ENCODE assay signal across 8 cellular contexts in the genomic region with DNA sequence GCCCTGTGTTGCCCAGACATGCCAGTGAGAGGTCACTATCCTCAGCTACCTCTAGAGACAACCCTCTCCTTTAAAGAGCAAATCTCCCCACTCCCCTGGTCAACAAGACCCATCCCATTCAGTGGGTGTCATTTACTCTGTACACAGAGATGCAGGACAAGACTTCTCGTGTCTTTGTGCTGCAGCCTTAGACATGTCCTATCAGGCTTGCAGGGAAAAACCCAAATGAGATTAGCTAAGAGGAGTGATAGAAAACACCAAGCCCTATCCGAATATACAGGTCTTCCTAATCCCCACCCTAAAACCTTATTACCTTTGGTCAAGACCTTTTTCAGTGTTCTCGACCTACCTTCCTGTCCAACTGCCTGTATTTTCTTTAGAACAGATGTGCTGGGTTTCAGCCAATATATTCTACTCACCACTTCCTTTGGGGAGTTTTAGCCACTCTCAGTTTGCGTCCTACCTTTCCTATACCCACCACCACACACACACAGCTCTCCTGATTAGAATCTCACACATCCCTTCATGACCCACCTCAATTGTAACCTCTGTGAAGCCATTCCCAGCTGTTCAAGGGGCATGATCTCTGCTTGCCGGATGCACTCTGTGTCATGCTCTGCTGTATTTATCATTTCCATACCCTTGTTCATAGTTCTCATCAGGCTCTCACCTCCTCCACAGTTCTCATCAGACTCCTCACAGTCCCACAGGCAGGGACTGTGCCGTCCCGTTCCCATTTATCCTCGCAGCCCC. TPM values are rescaled to one million over a fixed set of nuclear protein-coding genes. Genes with fewer than 3 reads are reported as not detected.
DNase-seq lines count a peak whose midpoint lies in the region; ATAC-seq and TF ChIP-seq lines count a peak whose summit lies in the region.

No MANE protein-coding gene starts in this region.

- H3K27ac ChIP-seq in right atrium auricular region = no peak overlapping the region
- H3K27ac ChIP-seq in A673 (ENCODE audit: low read depth, low read length, poor library complexity, severe bottlenecking) = no peak overlapping the region
- no peak overlapping the region for H3K27ac ChIP-seq in colonic mucosa

- H3K27me3 ChIP-seq in right atrium auricular region (no peaks in the 10 kb centered on the region), A673 (replicated peaks; ENCODE audit: insufficient read depth, low read depth, low read length, poor library complexity) (no peaks in the 10 kb centered on the region), colonic mucosa (no peaks in the 10 kb centered on the region)

- no peak for TF ChIP-seq CTCF in right atrium auricular region (IDR thresholded peaks at IDR 0.05)
- no peak for TF ChIP-seq CTCF in MCF 10A (IDR thresholded peaks at IDR 0.05; ENCODE audit: unreplicated experiment)
- TF ChIP-seq CTCF in A673 (conservative IDR thresholded peaks at IDR 0.05; ENCODE audit: low read depth, low read length) = no peak
- TF ChIP-seq CTCF in colonic mucosa (IDR thresholded peaks at IDR 0.05) = no peak

- BruUV-seq in MCF 10A (replicated peaks; lab: Mats Ljungman, UMichigan) = no TSS peak
- BruUV-seq in A673 (replicated peaks; lab: Mats Ljungman, UMichigan) = no TSS peak

- H3K4me3 Mint-ChIP-seq in MCF 10A (ENCODE audit: unreplicated experiment) = no peak overlapping the region

- H3K27ac Mint-ChIP-seq in MCF 10A (ENCODE audit: low read depth, unreplicated experiment) = peak overlapping the region; percentile 46

- H3K4me3 ChIP-seq in right atrium auricular region = no peak overlapping the region
- H3K4me3 ChIP-seq in A673 (ENCODE audit: low read depth, low read length, poor library complexity, severe bottlenecking) = no peak overlapping the region
- no peak overlapping the region for H3K4me3 ChIP-seq in colonic mucosa

- H3K9me3 Mint-ChIP-seq in MCF 10A (ENCODE audit: unreplicated experiment) = no peaks in the 10 kb centered on the region

- H3K36me3 Mint-ChIP-seq in MCF 10A (ENCODE audit: insufficient read depth, unreplicated experiment) = peaks cover 12% of the 10 kb centered on the region

- DNase-seq in left ventricle myocardium superior (no peak), right atrium auricular region (ENCODE audit: low spot score) (no peak), MCF 10A (ENCODE audit: unreplicated experiment) (no peak), A673 (ENCODE audit: low spot score) (no peak), SIG-M5 treated with dmso at 0.1 percent for 504 hours (lab: John Stamatoyannopoulos, UW; ENCODE audit: unreplicated experiment) (no peak), colonic mucosa (no peak), AG20443 (ENCODE audit: low spot score) (no peak)

- H3K36me3 ChIP-seq in right atrium auricular region (peaks cover 15% of the 10 kb centered on the region), A673 (ENCODE audit: insufficient read depth, low read length, poor library complexity, severe bottlenecking) (no peaks in the 10 kb centered on the region), colonic mucosa (no peaks in the 10 kb centered on the region)

- ATAC-seq in left ventricle myocardium superior (peak; percentile 17), HG03108 (IDR thresholded peaks at IDR 0.05; ENCODE audit: unreplicated experiment) (peak; percentile 67)

- peaks cover 46% of the 10 kb centered on the region for H3K4me1 Mint-ChIP-seq in MCF 10A (ENCODE audit: insufficient read depth, unreplicated experiment)

- POLR2A ChIA-PET in MCF 10A (lab: Yijun Ruan, JAX) (interaction anchor here (0.7 to 1.3 kb wide), 5 partner anchors 13 to 53 kb away, joined by 3 to 5 read pairs (median 3); no protein-coding TSS in a partner anchor), A673 (lab: Charles Lee; ENCODE audit: low non-redundant PET) (no interaction called here)

- H3K4me1 ChIP-seq in right atrium auricular region (peaks cover 0 to 58% of the 10 kb centered on the region in 2 donors), A673 (ENCODE audit: insufficient read depth, low read length, poor library complexity, severe bottlenecking) (peaks cover 48% of the 10 kb centered on the region), colonic mucosa (peaks cover 2% of the 10 kb centered on the region)

- intact Hi-C loops in left ventricle myocardium superior (cut with micrococcal nuclease) (no loop called here), MCF 10A (cut with micrococcal nuclease) (no loop called here), A673 (cut with micrococcal nuclease; ENCODE audit: unreplicated experiment) (no loop called here), colonic mucosa (cut with DNase I) (no loop called here)

- CTCF ChIA-PET in MCF 10A (lab: Yijun Ruan, JAX) = interaction anchor here (0.6 to 1.7 kb wide), 8 partner anchors 10 to 120 kb away, joined by 3 to 5 read pairs (median 3); no protein-coding TSS in a partner anchor
- CTCF ChIA-PET in A673 (lab: Charles Lee) = no interaction called here

- H3K27me3 Mint-ChIP-seq in MCF 10A (ENCODE audit: insufficient read depth, unreplicated experiment) = no peaks in the 10 kb centered on the region

- H3K9me3 ChIP-seq in right atrium auricular region (no peaks in the 10 kb centered on the region), A673 (ENCODE audit: low read depth, low read length, poor library complexity, severe bottlenecking) (no peaks in the 10 kb centered on the region), colonic mucosa (no peaks in the 10 kb centered on the region)

- H3K9ac ChIP-seq in colonic mucosa (ENCODE audit: low read depth in 2 of 2, low read length in 2 of 2) = no peak overlapping the region

RNA-seq across cellular contexts. Expression of a gene that starts 39.7 kb away (rescaled TPM):
- total RNA-seq in left ventricle myocardium superior (10.4 TPM), right atrium auricular region (10 to 100 TPM; 10.3 to 15.9 TPM), MCF 10A (2022) (9.9 and 10.1 TPM in 2 replicates), A673 (2021) (20.9 and 21.9 TPM in 2 replicates), colonic mucosa (10 to 100 TPM; 19.1 to 21.2 TPM)
